In genomic region chr2:233761040-233761769, GRCh38 we compare ENCODE assay signal across 2 cellular contexts.
TF ChIP-seq lines count a peak whose summit lies in the region.

No MANE protein-coding gene starts in this region.

TF ChIP-seq in A549, 52 proteins besides CTCF, POLR2A, EP300 and RAD21:
- TF ChIP-seq GATA3 (IDR thresholded peaks at IDR 0.05; ENCODE audit: borderline replicate concordance) = 0 out of 2 replicates have a peak, but pooled peaks have one; percentile 14
- no peak for TF ChIP-seq CBX8 (IDR thresholded peaks at IDR 0.05)
- TF ChIP-seq JUN (IDR thresholded peaks at IDR 0.05) = no peak
- peak; percentile 93 for TF ChIP-seq MAFK (IDR thresholded peaks at IDR 0.05; ENCODE audit: partially characterized antibody)
- TF ChIP-seq, protein P1, sequence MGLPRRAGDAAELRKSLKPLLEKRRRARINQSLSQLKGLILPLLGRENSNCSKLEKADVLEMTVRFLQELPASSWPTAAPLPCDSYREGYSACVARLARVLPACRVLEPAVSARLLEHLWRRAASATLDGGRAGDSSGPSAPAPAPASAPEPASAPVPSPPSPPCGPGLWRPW (IDR thresholded peaks at IDR 0.05) = no peak
- no peak for TF ChIP-seq HOXB5 (CRISPR knock-in tag; IDR thresholded peaks at IDR 0.05)
- TF ChIP-seq TFCP2L1 (CRISPR knock-in tag; IDR thresholded peaks at IDR 0.05) = no peak
- no peak for TF ChIP-seq USF2 (IDR thresholded peaks at IDR 0.05)
TF ChIP-seq in A549: peak in this region for 2.

TF ChIP-seq in GM12891, 5 proteins besides CTCF, POLR2A, EP300 and RAD21:
- no peak for TF ChIP-seq SPI1 (IDR thresholded peaks at IDR 0.05; ENCODE audit: low read depth, low read length)
- no peak for TF ChIP-seq POLR2AphosphoS5 (IDR thresholded peaks at IDR 0.05; ENCODE audit: low read depth, low read length)
- TF ChIP-seq TAF1 (IDR thresholded peaks at IDR 0.05; ENCODE audit: low read depth, low read length) = no peak
- TF ChIP-seq PAX5 (IDR thresholded peaks at IDR 0.05; ENCODE audit: insufficient read depth, low read length, severe bottlenecking) = no peak
- no peak for TF ChIP-seq POU2F2 (IDR thresholded peaks at IDR 0.05; ENCODE audit: low read depth, low read length)
